6 cellular contexts compared by ENCODE assay signal in the genomic region with DNA sequence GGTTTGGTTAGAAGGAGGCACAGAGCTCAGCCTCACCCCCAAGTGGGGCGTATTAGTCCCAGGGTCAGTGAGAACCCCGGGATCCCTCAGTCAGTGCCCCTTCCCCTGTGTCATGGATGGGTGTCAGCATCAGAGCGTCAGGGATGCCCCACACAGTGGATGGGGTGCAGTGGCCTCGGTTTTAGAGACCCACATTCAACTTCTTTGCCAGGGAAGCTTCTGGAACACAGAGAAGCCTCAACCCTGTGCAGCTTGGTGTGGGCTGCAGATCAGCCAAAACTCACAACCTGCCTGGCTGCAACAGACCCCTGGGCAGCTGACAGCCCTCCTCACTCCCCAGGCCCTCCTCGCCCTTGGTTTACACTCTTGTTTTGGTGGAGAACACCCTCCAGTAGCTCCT. TPM values are rescaled to one million over a fixed set of nuclear protein-coding genes. Genes with fewer than 3 reads are reported as not detected.
"Had no signal": no experiment of that assay in that cellular context is flagged by ENCODE, and none has a peak within 500 bp of the region (broad histone marks: within the 10 kb centered on the region; RNA-seq: fewer than 3 reads in every experiment).

No MANE protein-coding gene starts in this region.

- ATAC-seq: GM23338 had no signal

- H3K4me3 Mint-ChIP-seq: GM23338, H9 had no signal

- H3K4me1 Mint-ChIP-seq: GM23338, H9 had no signal

- H3K27ac Mint-ChIP-seq: GM23338, H9 had no signal

- DNase-seq: H9, HCEC 1CT, IMR-90 had no signal

RNA-seq across cellular contexts. Expression of gene ADGRE3, which starts 26.1 kb away (rescaled TPM):
- total RNA-seq: GM23338, H1, H9, HT-29, IMR-90 had no signal
